In the genomic region with DNA sequence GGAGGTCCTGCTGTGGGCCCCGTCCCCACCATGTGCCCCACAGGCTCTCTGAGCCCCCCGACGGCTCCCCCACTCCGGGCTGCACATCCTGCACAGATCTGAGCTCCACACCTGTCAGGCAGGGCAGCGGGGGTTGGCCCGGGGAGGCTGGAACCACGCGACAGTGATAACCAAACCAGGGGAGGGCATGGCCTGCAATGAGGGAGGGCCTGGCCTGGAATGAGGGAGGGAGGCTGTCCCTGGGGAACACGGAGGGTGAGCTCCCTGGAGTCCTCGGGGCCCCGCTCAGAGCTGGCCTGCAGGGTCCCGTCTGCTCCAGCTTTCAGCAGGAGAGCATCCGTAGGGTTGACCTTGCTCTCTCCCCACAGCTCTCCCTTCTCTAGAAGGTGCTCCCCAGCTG, we compare ENCODE assay signal across 1 cellular context.
TF ChIP-seq lines count a peak whose summit lies in the region.

No MANE protein-coding gene starts in this region.

TF ChIP-seq in GM23338, 12 proteins besides CTCF, POLR2A, EP300 and RAD21 (continued from another document):
- TF ChIP-seq, protein P1, sequence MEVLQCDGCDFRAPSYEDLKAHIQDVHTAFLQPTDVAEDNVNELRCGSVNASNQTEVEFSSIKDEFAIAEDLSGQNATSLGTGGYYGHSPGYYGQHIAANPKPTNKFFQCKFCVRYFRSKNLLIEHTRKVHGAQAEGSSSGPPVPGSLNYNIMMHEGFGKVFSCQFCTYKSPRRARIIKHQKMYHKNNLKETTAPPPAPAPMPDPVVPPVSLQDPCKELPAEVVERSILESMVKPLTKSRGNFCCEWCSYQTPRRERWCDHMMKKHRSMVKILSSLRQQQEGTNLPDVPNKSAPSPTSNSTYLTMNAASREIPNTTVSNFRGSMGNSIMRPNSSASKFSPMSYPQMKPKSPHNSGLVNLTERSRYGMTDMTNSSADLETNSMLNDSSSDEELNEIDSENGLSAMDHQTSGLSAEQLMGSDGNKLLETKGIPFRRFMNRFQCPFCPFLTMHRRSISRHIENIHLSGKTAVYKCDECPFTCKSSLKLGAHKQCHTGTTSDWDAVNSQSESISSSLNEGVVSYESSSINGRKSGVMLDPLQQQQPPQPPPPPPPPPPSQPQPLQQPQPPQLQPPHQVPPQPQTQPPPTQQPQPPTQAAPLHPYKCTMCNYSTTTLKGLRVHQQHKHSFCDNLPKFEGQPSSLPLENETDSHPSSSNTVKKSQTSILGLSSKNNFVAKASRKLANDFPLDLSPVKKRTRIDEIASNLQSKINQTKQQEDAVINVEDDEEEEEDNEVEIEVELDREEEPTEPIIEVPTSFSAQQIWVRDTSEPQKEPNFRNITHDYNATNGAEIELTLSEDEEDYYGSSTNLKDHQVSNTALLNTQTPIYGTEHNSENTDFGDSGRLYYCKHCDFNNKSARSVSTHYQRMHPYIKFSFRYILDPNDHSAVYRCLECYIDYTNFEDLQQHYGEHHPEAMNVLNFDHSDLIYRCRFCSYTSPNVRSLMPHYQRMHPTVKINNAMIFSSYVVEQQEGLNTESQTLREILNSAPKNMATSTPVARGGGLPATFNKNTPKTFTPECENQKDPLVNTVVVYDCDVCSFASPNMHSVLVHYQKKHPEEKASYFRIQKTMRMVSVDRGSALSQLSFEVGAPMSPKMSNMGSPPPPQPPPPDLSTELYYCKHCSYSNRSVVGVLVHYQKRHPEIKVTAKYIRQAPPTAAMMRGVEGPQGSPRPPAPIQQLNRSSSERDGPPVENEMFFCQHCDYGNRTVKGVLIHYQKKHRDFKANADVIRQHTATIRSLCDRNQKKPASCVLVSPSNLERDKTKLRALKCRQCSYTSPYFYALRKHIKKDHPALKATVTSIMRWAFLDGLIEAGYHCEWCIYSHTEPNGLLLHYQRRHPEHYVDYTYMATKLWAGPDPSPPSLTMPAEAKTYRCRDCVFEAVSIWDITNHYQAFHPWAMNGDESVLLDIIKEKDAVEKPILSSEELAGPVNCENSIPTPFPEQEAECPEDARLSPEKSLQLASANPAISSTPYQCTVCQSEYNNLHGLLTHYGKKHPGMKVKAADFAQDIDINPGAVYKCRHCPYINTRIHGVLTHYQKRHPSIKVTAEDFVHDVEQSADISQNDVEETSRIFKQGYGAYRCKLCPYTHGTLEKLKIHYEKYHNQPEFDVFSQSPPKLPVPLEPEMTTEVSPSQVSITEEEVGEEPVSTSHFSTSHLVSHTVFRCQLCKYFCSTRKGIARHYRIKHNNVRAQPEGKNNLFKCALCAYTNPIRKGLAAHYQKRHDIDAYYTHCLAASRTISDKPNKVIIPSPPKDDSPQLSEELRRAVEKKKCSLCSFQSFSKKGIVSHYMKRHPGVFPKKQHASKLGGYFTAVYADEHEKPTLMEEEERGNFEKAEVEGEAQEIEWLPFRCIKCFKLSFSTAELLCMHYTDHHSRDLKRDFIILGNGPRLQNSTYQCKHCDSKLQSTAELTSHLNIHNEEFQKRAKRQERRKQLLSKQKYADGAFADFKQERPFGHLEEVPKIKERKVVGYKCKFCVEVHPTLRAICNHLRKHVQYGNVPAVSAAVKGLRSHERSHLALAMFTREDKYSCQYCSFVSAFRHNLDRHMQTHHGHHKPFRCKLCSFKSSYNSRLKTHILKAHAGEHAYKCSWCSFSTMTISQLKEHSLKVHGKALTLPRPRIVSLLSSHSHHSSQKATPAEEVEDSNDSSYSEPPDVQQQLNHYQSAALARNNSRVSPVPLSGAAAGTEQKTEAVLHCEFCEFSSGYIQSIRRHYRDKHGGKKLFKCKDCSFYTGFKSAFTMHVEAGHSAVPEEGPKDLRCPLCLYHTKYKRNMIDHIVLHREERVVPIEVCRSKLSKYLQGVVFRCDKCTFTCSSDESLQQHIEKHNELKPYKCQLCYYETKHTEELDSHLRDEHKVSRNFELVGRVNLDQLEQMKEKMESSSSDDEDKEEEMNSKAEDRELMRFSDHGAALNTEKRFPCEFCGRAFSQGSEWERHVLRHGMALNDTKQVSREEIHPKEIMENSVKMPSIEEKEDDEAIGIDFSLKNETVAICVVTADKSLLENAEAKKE (CRISPR knock-in tag; IDR thresholded peaks at IDR 0.05) = no peak
- TF ChIP-seq ZNF331 (CRISPR knock-in tag; IDR thresholded peaks at IDR 0.05; ENCODE audit: low read depth) (no peak), ZNF114 (CRISPR knock-in tag; IDR thresholded peaks at IDR 0.05) (no peak), STAT1 (IDR thresholded peaks at IDR 0.05; ENCODE audit: unreplicated experiment) (no peak), POLR2AphosphoS5 (IDR thresholded peaks at IDR 0.05; ENCODE audit: low read depth) (no peak), JUNB (IDR thresholded peaks at IDR 0.05; ENCODE audit: unreplicated experiment) (no peak)
